Comparison of ENCODE assay signal across 9 cellular contexts in the genomic region with DNA sequence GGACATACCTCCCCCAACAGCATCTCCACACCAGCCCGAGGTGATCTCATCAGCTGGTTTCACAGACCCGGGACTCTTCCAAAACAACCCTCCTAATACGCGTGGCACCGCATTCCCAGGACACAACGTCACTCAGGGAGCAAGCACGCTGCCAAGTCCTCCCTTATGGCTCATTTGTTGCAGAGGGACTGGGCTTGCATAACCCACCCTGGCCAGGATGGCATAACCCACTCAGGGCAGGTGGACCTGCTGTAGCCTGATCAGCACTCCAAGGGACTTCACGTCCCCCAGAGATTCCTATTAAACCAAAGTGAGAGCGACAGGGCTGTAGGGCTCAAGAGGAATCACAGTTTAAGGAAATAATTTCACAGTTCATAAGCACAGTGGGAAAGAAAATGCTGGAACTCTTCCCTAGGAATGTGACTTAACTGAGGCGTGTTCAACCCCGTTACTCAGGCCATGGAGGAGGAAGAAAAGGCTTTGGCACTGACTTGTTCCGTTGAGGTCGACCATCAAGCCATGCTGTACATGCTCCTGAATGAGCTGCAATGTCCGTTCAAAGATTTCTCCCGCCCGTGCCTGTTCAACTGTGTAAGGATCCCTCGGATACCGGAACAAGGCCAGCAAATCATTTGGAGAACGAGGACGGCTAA.
DNase-seq lines count a peak whose midpoint lies in the region; ATAC-seq lines count a peak whose summit lies in the region.
"Had no signal": no experiment of that assay in that cellular context is flagged by ENCODE, and none has a peak within 500 bp of the region (broad histone marks: within the 10 kb centered on the region; RNA-seq: fewer than 3 reads in every experiment).

No MANE protein-coding gene starts in this region.

- H3K27me3 ChIP-seq in CD8-positive, alpha-beta memory T cell (ENCODE audit: insufficient read depth, low read length, poor library complexity, severe bottlenecking) = no peaks in the 10 kb centered on the region

- no peak overlapping the region for H3K27ac Mint-ChIP-seq in CD8-positive, alpha-beta memory T cell

- no peaks in the 10 kb centered on the region for H3K36me3 ChIP-seq in CD8-positive, alpha-beta memory T cell (ENCODE audit: insufficient read depth, low read length)

- no peak overlapping the region for H3K4me3 ChIP-seq in CD8-positive, alpha-beta memory T cell (ENCODE audit: low read length)

- no peak for ATAC-seq in HG02938 (IDR thresholded peaks at IDR 0.05; ENCODE audit: unreplicated experiment)

- no peaks in the 10 kb centered on the region for H3K9me3 ChIP-seq in CD8-positive, alpha-beta memory T cell (ENCODE audit: low read length)

- H3K27ac ChIP-seq in CD8-positive, alpha-beta memory T cell (ENCODE audit: low read depth, low read length) = no peak overlapping the region

- no peaks in the 10 kb centered on the region for H3K4me1 Mint-ChIP-seq in CD8-positive, alpha-beta memory T cell

- H3K9me3 Mint-ChIP-seq in CD8-positive, alpha-beta memory T cell = peaks cover 0 to 8% (median 2%) of the 10 kb centered on the region in 5 donors

- H3K27me3 Mint-ChIP-seq in CD8-positive, alpha-beta memory T cell = peaks cover 4% of the 10 kb centered on the region in 2 donors

- no peaks in the 10 kb centered on the region for H3K4me1 ChIP-seq in CD8-positive, alpha-beta memory T cell (ENCODE audit: insufficient read depth, low read length)

- in situ Hi-C loops in KBM-7 (cut with MboI; ENCODE audit: low pct_unique_long_range_greater_than_20kb, low sequenced_read_pairs) = no loop called here

- CTCF ChIA-PET in CD8-positive, alpha-beta memory T cell (lab: Charles Lee) = no interaction called here

- H3K4me3 Mint-ChIP-seq in CD8-positive, alpha-beta memory T cell = no peak overlapping the region

- POLR2A ChIA-PET in CD8-positive, alpha-beta memory T cell (lab: Charles Lee) = no interaction called here

- no peaks in the 10 kb centered on the region for H3K36me3 Mint-ChIP-seq in CD8-positive, alpha-beta memory T cell

- DNase-seq in HS-5 (ENCODE audit: low read depth) (peak; percentile 95), cerebellum (ENCODE audit: low spot score) (peak; percentile 32), kidney tubule cell (ENCODE audit: low spot score) (peak; percentile 97), stromal cell of bone marrow (ENCODE audit: low read depth) (peak; percentile 89), KBM-7 (no peak), germinal center (ENCODE audit: low spot score) (no peak)
- DNase-seq in CD8-positive, alpha-beta memory T cell = no peak
- DNase-seq: NCI-H2029 treated with DMSO at 0.1 percent for 48 hours had no signal

Comparison
In these comparisons a context has a peak if more than half of its experiments do, and no peak if none do; other contexts are left out.
1. DNase-seq: peak in HS-5 (single experiment), cerebellum (single experiment), kidney tubule cell (single experiment) and stromal cell of bone marrow (single experiment); none in KBM-7 (single experiment), CD8-positive, alpha-beta memory T cell (0 of 5) and germinal center (single experiment).